8 cellular contexts compared by ENCODE assay signal in genomic region chr11:121655481-121656332, GRCh38.
DNase-seq lines count a peak whose midpoint lies in the region; ATAC-seq and TF ChIP-seq lines count a peak whose summit lies in the region.

No MANE protein-coding gene starts in this region.

- intact Hi-C loops in PC-9 (cut with micrococcal nuclease; ENCODE audit: unreplicated experiment): loop anchor here (1.0 to 10.0 kb wide), 6 partner anchors 41 to 1129 kb away; no protein-coding TSS in a partner anchor
- intact Hi-C loops in esophagus squamous epithelium (cut with DNase I): loop anchor here (5.0 kb wide), 2 partner anchors 447 to 552 kb away; no protein-coding TSS in a partner anchor

- BruUV-seq in PC-9 (replicated peaks; lab: Mats Ljungman, UMichigan): no TSS peak

- H3K79me2 ChIP-seq in PC-9 (ENCODE audit: low read depth): no peaks in the 10 kb centered on the region

- no peaks in the 10 kb centered on the region for H4K20me1 ChIP-seq in PC-9 (ENCODE audit: insufficient read depth)

- H3K27ac ChIP-seq in HUES64 (ENCODE audit: low read depth, low read length): peak overlapping the region; percentile 45
- peak overlapping the region; percentile 52 for H3K27ac ChIP-seq in PC-9
- H3K27ac ChIP-seq in esophagus squamous epithelium: peak overlapping the region; percentile 81 to 93 (median 85)

- H3K4me2 ChIP-seq in PC-9: peak overlapping the region; percentile 90

- H3K9ac ChIP-seq in HUES64 (ENCODE audit: low read depth, low read length): peak overlapping the region; percentile 70

- H2AFZ ChIP-seq in PC-9: peak overlapping the region; percentile 97

- no peaks in the 10 kb centered on the region for H3K9me2 ChIP-seq in PC-9 (ENCODE audit: insufficient read depth)

- H3K27me3 ChIP-seq in HUES64 (ENCODE audit: insufficient read depth, low read length): no peaks in the 10 kb centered on the region
- H3K27me3 ChIP-seq in PC-9 (ENCODE audit: insufficient read depth, low read depth): no peaks in the 10 kb centered on the region
- peaks cover 0 to 13% (median 0%) of the 10 kb centered on the region in 4 donors for H3K27me3 ChIP-seq in esophagus squamous epithelium

- no peak for TF ChIP-seq POLR2A in esophagus squamous epithelium (IDR thresholded peaks at IDR 0.05)

- CTCF ChIA-PET in PC-9 (lab: Charles Lee): no interaction called here

- DNase-seq in DMS 273 (lab: John Stamatoyannopoulos, UW; ENCODE audit: unreplicated experiment) (peak; percentile 84), PC-9 (peak; percentile 58 to 81), activated T-helper 1 cell treated with Interleukin-2 at 50 U/mL for 16 hours (ENCODE audit: low read depth) (peak; percentile 36), esophagus squamous epithelium (lab: John Stamatoyannopoulos, UW) (no peak), myocyte (ENCODE audit: low read depth) (peak; percentile 93)
- peak; percentile 31 to 56 for DNase-seq in stimulated activated CD8-positive, alpha-beta memory T cell treated with anti-CD3 and anti-CD28 coated beads, Interleukin-7, amount 100 ng/mL, for 4 hours (ENCODE audit: low read depth in 2 of 2)

- peak; percentile 93 for ATAC-seq in GM21515 (IDR thresholded peaks at IDR 0.05; ENCODE audit: unreplicated experiment)

- WGBS in HUES64: 2% methylated on average over 48 of the region's 48 CpGs
- WGBS in esophagus squamous epithelium, 2 donors: 2 to 3% methylated on average over 29 to 31 of the region's 48 CpGs

- peaks cover 33% of the 10 kb centered on the region for H3K4me1 ChIP-seq in HUES64 (ENCODE audit: insufficient read depth, low read length)
- H3K4me1 ChIP-seq in PC-9 (replicated peaks; ENCODE audit: insufficient read depth): peaks cover 11% of the 10 kb centered on the region; the same call in 1 of the 2 replicates
- H3K4me1 ChIP-seq in esophagus squamous epithelium: peaks cover 8 to 38% (median 10%) of the 10 kb centered on the region in 3 donors

- H3K36me3 ChIP-seq in HUES64 (ENCODE audit: insufficient read depth, low read length) (no peaks in the 10 kb centered on the region), PC-9 (ENCODE audit: low read depth) (no peaks in the 10 kb centered on the region), esophagus squamous epithelium (no peaks in the 10 kb centered on the region)

- POLR2A ChIA-PET in PC-9 (lab: Charles Lee; ENCODE audit: unreplicated experiment): no interaction called here

- H3K4me3 ChIP-seq in HUES64 (ENCODE audit: low read length) (peak overlapping the region; percentile 61), PC-9 (peak overlapping the region; percentile 60), esophagus squamous epithelium (peak overlapping the region; percentile 38 to 69 (median 45))

- H3K9me3 ChIP-seq in HUES64 (ENCODE audit: insufficient read depth, low read depth, low read length): peaks cover 8% of the 10 kb centered on the region
- no peaks in the 10 kb centered on the region for H3K9me3 ChIP-seq in PC-9 (ENCODE audit: insufficient read depth, low read depth)
- no peaks in the 10 kb centered on the region for H3K9me3 ChIP-seq in esophagus squamous epithelium

- no peaks in the 10 kb centered on the region for H3F3A ChIP-seq in PC-9 (ENCODE audit: insufficient read depth, low read depth)

- TF ChIP-seq CTCF in PC-9 (conservative IDR thresholded peaks at IDR 0.05): peak; percentile 94
- TF ChIP-seq CTCF in esophagus squamous epithelium (IDR thresholded peaks at IDR 0.05): peak; percentile 52 to 98 (median 86)
